Comparison of ENCODE assay signal across 10 cellular contexts in the genomic region with DNA sequence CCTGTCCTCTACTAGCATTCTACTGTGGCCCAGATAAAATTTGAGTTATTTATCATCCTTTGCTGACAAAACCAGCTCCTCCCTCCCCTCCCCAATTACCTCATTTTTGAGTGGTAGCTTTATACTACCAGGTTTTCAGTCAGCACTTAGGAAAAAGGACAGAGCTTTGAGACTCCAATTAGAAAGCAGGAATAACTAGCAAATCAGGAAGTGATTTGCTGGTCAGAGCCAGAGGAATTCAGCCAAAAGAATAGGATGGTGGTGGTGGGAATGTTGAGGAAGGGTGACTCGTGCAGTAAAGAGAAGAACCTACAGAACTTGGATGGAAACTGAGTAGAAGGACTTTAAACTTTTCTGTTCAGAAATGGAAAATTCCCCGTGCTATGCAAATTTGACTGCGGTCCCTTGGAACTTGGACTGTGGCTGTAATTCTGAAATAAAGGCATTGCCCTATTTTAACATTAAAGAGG. TPM values are rescaled to one million over a fixed set of nuclear protein-coding genes. Genes with fewer than 3 reads are reported as not detected.
DNase-seq lines count a peak whose midpoint lies in the region; ATAC-seq, FAIRE-seq and TF ChIP-seq lines count a peak whose summit lies in the region.
"Had no signal": no experiment of that assay in that cellular context is flagged by ENCODE, and none has a peak within 500 bp of the region (broad histone marks: within the 10 kb centered on the region; RNA-seq: fewer than 3 reads in every experiment).

No MANE protein-coding gene starts in this region.

- no peak for DNase-seq in CD8-positive, alpha-beta T cell
- DNase-seq in OCI-M1 (lab: John Stamatoyannopoulos, UW) (peak; percentile 40), GF-D8 (lab: John Stamatoyannopoulos, UW) (no peak), RCC 7860 (ENCODE audit: low spot score) (no peak)
- DNase-seq in effector memory CD4-positive, alpha-beta T cell = no peak
- no peak for DNase-seq in natural killer cell treated with Interleukin-12 subunit alpha and Interleukin-12 subunit beta and Interleukin-15 and Interleukin-18, amount 100 ng/mL, for 72 hours (ENCODE audit: low spot score)
- DNase-seq: effector CD4-positive, alpha-beta T cell; NCI-H69 had no signal

- H3K4me1 Mint-ChIP-seq in CD8-positive, alpha-beta T cell (ENCODE audit: low read depth) = peaks cover 82% of the 10 kb centered on the region
- peaks cover 74 to 83% of the 10 kb centered on the region in 2 donors for H3K4me1 Mint-ChIP-seq in natural killer cell treated with Interleukin-12 subunit alpha and Interleukin-12 subunit beta and Interleukin-15 and Interleukin-18, amount 100 ng/mL, for 72 hours (ENCODE audit: low read depth in 2 of 2)

- CTCF ChIA-PET in CD8-positive, alpha-beta T cell (lab: Charles Lee) = interaction anchor here (1.3 to 2.6 kb wide), 3 partner anchors 23 to 182 kb away, joined by 3 to 8 read pairs (median 4); no protein-coding TSS in a partner anchor

- peak overlapping the region; percentile 13 for H3K4me3 Mint-ChIP-seq in CD8-positive, alpha-beta T cell
- peak overlapping the region; percentile 59 for H3K4me3 Mint-ChIP-seq in natural killer cell treated with Interleukin-12 subunit alpha and Interleukin-12 subunit beta and Interleukin-15 and Interleukin-18, amount 100 ng/mL, for 72 hours

- POLR2A ChIA-PET in CD8-positive, alpha-beta T cell (lab: Charles Lee) = interaction anchor here (1.4 to 1.7 kb wide), 2 partner anchors 17 to 329 kb away, joined by 4 to 5 read pairs; no protein-coding TSS in a partner anchor

- H3K27ac ChIP-seq in CD8-positive, alpha-beta T cell (ENCODE audit: low read depth, low read length) = no peak overlapping the region
- H3K27ac ChIP-seq in effector memory CD4-positive, alpha-beta T cell (ENCODE audit: insufficient read depth, low read length, poor library complexity, severe bottlenecking) = peak overlapping the region; percentile 40

- intact Hi-C loops in CD8-positive, alpha-beta T cell (cut with DNase I, micrococcal nuclease) = no loop called here

- no peaks in the 10 kb centered on the region for H3K27me3 Mint-ChIP-seq in CD8-positive, alpha-beta T cell (ENCODE audit: low read depth)
- no peaks in the 10 kb centered on the region for H3K27me3 Mint-ChIP-seq in natural killer cell treated with Interleukin-12 subunit alpha and Interleukin-12 subunit beta and Interleukin-15 and Interleukin-18, amount 100 ng/mL, for 72 hours

- H3K4me1 ChIP-seq in CD8-positive, alpha-beta T cell (ENCODE audit: insufficient read depth, low read length) = peaks cover 68% of the 10 kb centered on the region
- H3K4me1 ChIP-seq in effector memory CD4-positive, alpha-beta T cell (ENCODE audit: control insufficient read depth, insufficient read depth, low read length, poor library complexity, severe bottlenecking) = peaks cover 48% of the 10 kb centered on the region

- peaks cover 17% of the 10 kb centered on the region for H3K36me3 Mint-ChIP-seq in CD8-positive, alpha-beta T cell
- peaks cover 6% of the 10 kb centered on the region for H3K36me3 Mint-ChIP-seq in natural killer cell treated with Interleukin-12 subunit alpha and Interleukin-12 subunit beta and Interleukin-15 and Interleukin-18, amount 100 ng/mL, for 72 hours

- H3K9me3 Mint-ChIP-seq in CD8-positive, alpha-beta T cell = no peaks in the 10 kb centered on the region
- no peaks in the 10 kb centered on the region for H3K9me3 Mint-ChIP-seq in natural killer cell treated with Interleukin-12 subunit alpha and Interleukin-12 subunit beta and Interleukin-15 and Interleukin-18, amount 100 ng/mL, for 72 hours

- TF ChIP-seq CTCF in CD8-positive, alpha-beta T cell (IDR thresholded peaks at IDR 0.05) = no peak

- ATAC-seq in CD8-positive, alpha-beta T cell = no peak
- no peak for ATAC-seq in natural killer cell treated with Interleukin-12 subunit alpha and Interleukin-12 subunit beta and Interleukin-15 and Interleukin-18, amount 100 ng/mL, for 72 hours
- ATAC-seq in HG03097 (IDR thresholded peaks at IDR 0.05; ENCODE audit: low FRiP score, unreplicated experiment) = no peak
- no peak for ATAC-seq in GM18907 (IDR thresholded peaks at IDR 0.05; ENCODE audit: unreplicated experiment)

- no peak overlapping the region for H3K4me3 ChIP-seq in CD8-positive, alpha-beta T cell (ENCODE audit: low read depth, low read length)
- H3K4me3 ChIP-seq in effector memory CD4-positive, alpha-beta T cell (ENCODE audit: insufficient read depth, low read depth, low read length, poor library complexity, severe bottlenecking) = no peak overlapping the region

- H3K36me3 ChIP-seq in CD8-positive, alpha-beta T cell (ENCODE audit: insufficient read depth, low read length) = no peaks in the 10 kb centered on the region
- no peaks in the 10 kb centered on the region for H3K36me3 ChIP-seq in effector memory CD4-positive, alpha-beta T cell (ENCODE audit: control insufficient read depth, insufficient read depth, low read length)

- FAIRE-seq in RCC 7860 (lab: Jason Lieb, UNC) = no peak

- peak overlapping the region; percentile 67 for H3K27ac Mint-ChIP-seq in CD8-positive, alpha-beta T cell
- H3K27ac Mint-ChIP-seq in natural killer cell treated with Interleukin-12 subunit alpha and Interleukin-12 subunit beta and Interleukin-15 and Interleukin-18, amount 100 ng/mL, for 72 hours = peak overlapping the region; percentile 18 to 69

- H3K9me3 ChIP-seq in CD8-positive, alpha-beta T cell (ENCODE audit: low read length) = no peaks in the 10 kb centered on the region
- H3K9me3 ChIP-seq in effector memory CD4-positive, alpha-beta T cell (ENCODE audit: control insufficient read depth, low read length) = no peaks in the 10 kb centered on the region

- no peaks in the 10 kb centered on the region for H3K27me3 ChIP-seq in CD8-positive, alpha-beta T cell (ENCODE audit: insufficient read depth, low read length)
- H3K27me3 ChIP-seq in effector memory CD4-positive, alpha-beta T cell (replicated peaks; ENCODE audit: control insufficient read depth, insufficient read depth, low read length, poor library complexity, severe bottlenecking) = no peaks in the 10 kb centered on the region

RNA-seq across cellular contexts. Expression of a gene that starts 3.7 kb away (rescaled TPM):
- 100 to 1,000 TPM; 117 to 132 TPM for total RNA-seq in CD8-positive, alpha-beta T cell
- total RNA-seq in natural killer cell treated with Interleukin-12 subunit alpha and Interleukin-12 subunit beta and Interleukin-15 and Interleukin-18, amount 100 ng/mL, for 72 hours = 100 to 1,000 TPM; 192 to 310 TPM

RNA-seq across cellular contexts. Expression of a gene that starts 18.0 kb away (rescaled TPM):
- total RNA-seq in CD8-positive, alpha-beta T cell = 100 to 1,000 TPM; 129 to 137 TPM
- 100 to 1,000 TPM; 260 to 658 TPM for total RNA-seq in natural killer cell treated with Interleukin-12 subunit alpha and Interleukin-12 subunit beta and Interleukin-15 and Interleukin-18, amount 100 ng/mL, for 72 hours

RNA-seq across cellular contexts. Expression of a gene that starts 45.8 kb away (rescaled TPM):
- total RNA-seq in CD8-positive, alpha-beta T cell = 1 to 10 TPM; 2.7 to 3.3 TPM
- under 1 TPM; 0.88 to 0.98 TPM for total RNA-seq in natural killer cell treated with Interleukin-12 subunit alpha and Interleukin-12 subunit beta and Interleukin-15 and Interleukin-18, amount 100 ng/mL, for 72 hours
